Comparison of ENCODE assay signal across 21 cellular contexts in genomic region chr16:85825326-85825725, GRCh38.
A peak's percentile ranks its signal among the peaks of the same experiment; 100 is the strongest.
DNase-seq lines count a peak whose midpoint lies in the region; ATAC-seq and TF ChIP-seq lines count a peak whose summit lies in the region.
"Had no signal": no experiment of that assay in that cellular context is flagged by ENCODE, and none has a peak within 500 bp of the region (broad histone marks: within the 10 kb centered on the region; RNA-seq: fewer than 3 reads in every experiment).

No MANE protein-coding gene starts in this region.

- no peaks in the 10 kb centered on the region for H3K27me3 Mint-ChIP-seq in stimulated activated memory B cell treated with anti-CD40 and anti-IgM and Interleukin-4, amounts not matched to agents 10 μg/mL and 1 μg/mL and 100 μg/mL, for 72 hours
- H3K27me3 Mint-ChIP-seq: B cell had no signal

- H3K4me1 Mint-ChIP-seq in stimulated activated memory B cell treated with anti-CD40 and anti-IgM and Interleukin-4, amounts not matched to agents 10 μg/mL and 1 μg/mL and 100 μg/mL, for 72 hours: peaks cover 36% of the 10 kb centered on the region
- H3K4me1 Mint-ChIP-seq: activated naive CD4-positive, alpha-beta T cell treated with anti-CD3 and anti-CD28 coated beads, Interleukin-2, amount 10 ng/mL, durations not matched to agents 7 days and 5 days had no signal

- no peak for ATAC-seq in stimulated activated memory B cell treated with anti-CD40 and anti-IgM and Interleukin-4, amounts not matched to agents 10 μg/mL and 1 μg/mL and 100 μg/mL, for 72 hours
- ATAC-seq in GM18907 (IDR thresholded peaks at IDR 0.05; ENCODE audit: unreplicated experiment): no peak
- ATAC-seq: left lung, SK-N-SH treated with all-trans-retinoic acid at 6 μM for 48 hours had no signal

- peaks cover 6% of the 10 kb centered on the region for H3K9me3 Mint-ChIP-seq in stimulated activated memory B cell treated with anti-CD40 and anti-IgM and Interleukin-4, amounts not matched to agents 10 μg/mL and 1 μg/mL and 100 μg/mL, for 72 hours

- H3K4me3 ChIP-seq in GM12864 (ENCODE audit: low read depth, low read length): no peak overlapping the region
- H3K4me3 ChIP-seq in choroid plexus epithelial cell (ENCODE audit: low read depth, low read length): no peak overlapping the region
- H3K4me3 ChIP-seq: colonic mucosa, left lung, Peyer's patch, thoracic aorta had no signal

- DNase-seq in GM12864 (ENCODE audit: low read depth) (no peak), HuH-7 (ENCODE audit: low spot score) (peak; percentile 48), choroid plexus epithelial cell (ENCODE audit: low read depth) (no peak), HuH-7.5 (ENCODE audit: low spot score) (no peak), EL (no peak)
- DNase-seq: activated naive CD4-positive, alpha-beta T cell treated with anti-CD3 and anti-CD28 coated beads, Interleukin-2, amount 10 ng/mL, durations not matched to agents 7 days and 5 days; activated T-cell treated with anti-CD3 and anti-CD28 coated beads, Interleukin-2, amount 50 U/mL, for 1 hour; colonic mucosa; KBM-7; NCI-H1092 treated with DMSO at 0.1 percent for 48 hours; NCI-H2107; NCI-H526 treated with DMSO at 0.1 percent for 48 hours; small intestine; stimulated activated CD4-positive, alpha-beta T cell treated with anti-CD3 and anti-CD28 coated beads, Interleukin-4, amount 100 ng/mL, for 4 hours had no signal

- H3K4me3 Mint-ChIP-seq in stimulated activated memory B cell treated with anti-CD40 and anti-IgM and Interleukin-4, amounts not matched to agents 10 μg/mL and 1 μg/mL and 100 μg/mL, for 72 hours: no peak overlapping the region
- H3K4me3 Mint-ChIP-seq: activated naive CD4-positive, alpha-beta T cell treated with anti-CD3 and anti-CD28 coated beads, Interleukin-2, amount 10 ng/mL, durations not matched to agents 7 days and 5 days; B cell had no signal

- TF ChIP-seq CTCF in GM12864 (IDR thresholded peaks at IDR 0.05; ENCODE audit: low read depth, low read length, missing control alignments): peak; percentile 45
- peak; percentile 9 for TF ChIP-seq CTCF in choroid plexus epithelial cell (conservative IDR thresholded peaks at IDR 0.05; ENCODE audit: low read depth, low read length)

- H3K36me3 Mint-ChIP-seq in stimulated activated memory B cell treated with anti-CD40 and anti-IgM and Interleukin-4, amounts not matched to agents 10 μg/mL and 1 μg/mL and 100 μg/mL, for 72 hours: peaks cover 7% of the 10 kb centered on the region
- H3K36me3 Mint-ChIP-seq: activated naive CD4-positive, alpha-beta T cell treated with anti-CD3 and anti-CD28 coated beads, Interleukin-2, amount 10 ng/mL, durations not matched to agents 7 days and 5 days had no signal

- peak overlapping the region; percentile 15 for H3K27ac Mint-ChIP-seq in stimulated activated memory B cell treated with anti-CD40 and anti-IgM and Interleukin-4, amounts not matched to agents 10 μg/mL and 1 μg/mL and 100 μg/mL, for 72 hours
- H3K27ac Mint-ChIP-seq: activated naive CD4-positive, alpha-beta T cell treated with anti-CD3 and anti-CD28 coated beads, Interleukin-2, amount 10 ng/mL, durations not matched to agents 7 days and 5 days; B cell had no signal
